In the genomic region with DNA sequence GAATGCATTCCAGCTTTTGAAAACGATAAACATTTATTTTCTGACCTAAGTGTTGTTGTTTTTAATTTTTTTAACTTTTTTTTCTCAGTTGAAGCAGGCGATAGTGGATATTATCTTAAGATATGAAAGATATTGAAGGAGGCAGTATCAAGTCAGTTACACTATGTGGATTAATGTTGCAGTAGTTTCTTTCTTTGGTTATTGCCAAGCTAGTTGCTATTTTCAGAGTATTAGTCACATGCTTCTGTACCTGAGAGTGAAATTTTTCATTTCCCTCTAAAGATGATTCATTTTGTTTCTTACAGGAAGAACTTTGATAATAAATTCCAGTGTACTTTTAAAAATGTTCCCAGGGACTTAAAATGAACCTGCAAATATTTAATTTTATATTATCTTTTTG, we compare ENCODE assay signal across 9 cellular contexts.
DNase-seq lines count a peak whose midpoint lies in the region; ATAC-seq, FAIRE-seq and TF ChIP-seq lines count a peak whose summit lies in the region.
"Had no signal": no experiment of that assay in that cellular context is flagged by ENCODE, and none has a peak within 500 bp of the region (broad histone marks: within the 10 kb centered on the region; RNA-seq: fewer than 3 reads in every experiment).

No MANE protein-coding gene starts in this region.

- peaks cover 0 to 10% of the 10 kb centered on the region in 2 experiments; a peak in 2 of 4 replicates for H3K36me3 ChIP-seq in GM12878 (ENCODE audit: control insufficient read depth in 2 of 2, insufficient read depth in 2 of 2, low read length in 1 of 2)

- RAD21 ChIA-PET in GM12878 (lab: Charles Lee; ENCODE audit: unreplicated experiment), result interaction anchor here (0.7 to 6.4 kb wide), 13 partner anchors 10 to 153 kb away, joined by 3 to 35 read pairs (median 7); a partner anchor contains a TSS

- H4K20me1 ChIP-seq in GM12878 (ENCODE audit: control insufficient read depth, insufficient read depth), result no peaks in the 10 kb centered on the region

- H3K4me1 Mint-ChIP-seq in stimulated activated naive B cell treated with anti-CD40 and anti-IgM and Interleukin-4, amounts not matched to agents 10 μg/mL and 1 μg/mL and 100 μg/mL, for 72 hours, result peaks cover 0 to 1% of the 10 kb centered on the region in 2 donors
- H3K4me1 Mint-ChIP-seq in activated CD8-positive, alpha-beta T cell treated with anti-CD3 and anti-CD28 coated beads for 36 hours (ENCODE audit: low read depth), result peaks cover 3% of the 10 kb centered on the region

- H3K36me3 Mint-ChIP-seq in stimulated activated naive B cell treated with anti-CD40 and anti-IgM and Interleukin-4, amounts not matched to agents 10 μg/mL and 1 μg/mL and 100 μg/mL, for 72 hours, result no peaks in the 10 kb centered on the region
- H3K36me3 Mint-ChIP-seq in activated CD8-positive, alpha-beta T cell treated with anti-CD3 and anti-CD28 coated beads for 36 hours (ENCODE audit: low read depth), result no peaks in the 10 kb centered on the region

- CTCF ChIA-PET in GM12878 (lab: Yijun Ruan, JAX), result interaction anchor here (1.0 to 2.5 kb wide), 7 partner anchors 9 to 153 kb away, joined by 3 to 8 read pairs (median 5); a partner anchor contains a TSS
- CTCF ChIA-PET in activated CD8-positive, alpha-beta T cell treated with anti-CD3 and anti-CD28 coated beads for 36 hours (lab: Charles Lee), result no interaction called here

- H2AFZ ChIP-seq in GM12878 (ENCODE audit: control insufficient read depth, low read depth, low read length), result no peak overlapping the region; the same call in 1 of the 2 replicates

- H3K4me3 ChIP-seq in GM12878, result peak overlapping the region; percentile 58

- intact Hi-C loops in GM12878 (cut with micrococcal nuclease; ENCODE audit: unreplicated experiment), result loop anchor here (2.0 to 5.0 kb wide), 3 partner anchors 40 to 150 kb away; no protein-coding TSS in a partner anchor
- intact Hi-C loops in activated CD8-positive, alpha-beta T cell treated with anti-CD3 and anti-CD28 coated beads for 36 hours (cut with micrococcal nuclease), result no loop called here

- POLR2A ChIA-PET in GM12878 (lab: Charles Lee), result interaction anchor here (0.6 to 3.0 kb wide), 14 partner anchors 10 to 437 kb away, joined by 3 to 17 read pairs (median 5); a partner anchor contains a TSS
- POLR2A ChIA-PET in activated CD8-positive, alpha-beta T cell treated with anti-CD3 and anti-CD28 coated beads for 36 hours (lab: Charles Lee), result no interaction called here

- no peaks in the 10 kb centered on the region for H3K27me3 ChIP-seq in GM12878 (replicated peaks in 1 of 2; ENCODE audit: control insufficient read depth in 2 of 2, insufficient read depth in 2 of 2, low read length in 1 of 2)

- H3K9me3 Mint-ChIP-seq in stimulated activated naive B cell treated with anti-CD40 and anti-IgM and Interleukin-4, amounts not matched to agents 10 μg/mL and 1 μg/mL and 100 μg/mL, for 72 hours, result no peaks in the 10 kb centered on the region
- no peaks in the 10 kb centered on the region for H3K9me3 Mint-ChIP-seq in activated CD8-positive, alpha-beta T cell treated with anti-CD3 and anti-CD28 coated beads for 36 hours

- peak overlapping the region; percentile 65; the same call in 1 of the 2 replicates for H3K9ac ChIP-seq in GM12878 (ENCODE audit: control insufficient read depth, insufficient read depth, low read length)

- BruUV-seq in GM12878 (replicated peaks; lab: Mats Ljungman, UMichigan), result no TSS peak

- TF ChIP-seq RAD21 in GM12878 (IDR thresholded peaks at IDR 0.05; ENCODE audit: insufficient read depth, low read depth, low read length), result no peak

- ATAC-seq in GM19455 (IDR thresholded peaks at IDR 0.05; ENCODE audit: unreplicated experiment) (peak; percentile 61), HG03025 (IDR thresholded peaks at IDR 0.05; ENCODE audit: low FRiP score, unreplicated experiment) (peak; percentile 77), GM12878 (peak; percentile 54)
- ATAC-seq in stimulated activated naive B cell treated with anti-CD40 and anti-IgM and Interleukin-4, amounts not matched to agents 10 μg/mL and 1 μg/mL and 100 μg/mL, for 72 hours (replicated peaks), result peak; percentile 45 to 63
- ATAC-seq in activated CD8-positive, alpha-beta T cell treated with anti-CD3 and anti-CD28 coated beads for 36 hours, result no peak

- peak overlapping the region; percentile 89 for H3K4me2 ChIP-seq in GM12878 (ENCODE audit: control insufficient read depth, insufficient read depth)

- H3K79me2 ChIP-seq in GM12878 (ENCODE audit: control insufficient read depth, insufficient read depth, low read length), result peaks cover 69% of the 10 kb centered on the region

- no peak for TF ChIP-seq POLR2A in GM12878 (IDR thresholded peaks at IDR 0.05; ENCODE audit: low read depth, low read length)

- peak; percentile 76 to 92; a peak in 3 of 4 replicates for TF ChIP-seq EP300 in GM12878 (IDR thresholded peaks at IDR 0.05; ENCODE audit: borderline replicate concordance in 1 of 2, control insufficient read depth in 1 of 2, low read depth in 2 of 2, low read length in 2 of 2)

- no peak for FAIRE-seq in GM12878 (lab: Jason Lieb, UNC)
- FAIRE-seq: kidney had no signal

- TF ChIP-seq CTCF in GM12878 (IDR thresholded peaks at IDR 0.05 in 2 of 3, conservative IDR thresholded peaks at IDR 0.05 in 1 of 3; ENCODE audit: control insufficient read depth in 2 of 3, extremely low read depth in 1 of 3, insufficient read depth in 1 of 3, low read depth in 3 of 3, low read length in 3 of 3), result no peak
- TF ChIP-seq CTCF in activated CD8-positive, alpha-beta T cell treated with anti-CD3 and anti-CD28 coated beads for 36 hours (IDR thresholded peaks at IDR 0.05), result no peak

- H3K9me3 ChIP-seq in GM12878 (replicated peaks; ENCODE audit: control insufficient read depth, insufficient read depth, low read length), result peaks cover 5% of the 10 kb centered on the region

- H3K4me3 Mint-ChIP-seq in stimulated activated naive B cell treated with anti-CD40 and anti-IgM and Interleukin-4, amounts not matched to agents 10 μg/mL and 1 μg/mL and 100 μg/mL, for 72 hours, result no peak overlapping the region
- H3K4me3 Mint-ChIP-seq in activated CD8-positive, alpha-beta T cell treated with anti-CD3 and anti-CD28 coated beads for 36 hours, result no peak overlapping the region

- H3K4me1 ChIP-seq in GM12878 (ENCODE audit: control insufficient read depth, insufficient read depth, low read length), result peaks cover 47% of the 10 kb centered on the region

- WGBS in GM12878 (ENCODE audit: insufficient coverage, insufficient replicate concordance, low lambda C conversion rate, missing lambda C conversion rate), result 3% methylated on average over 2 of the region's 2 CpGs

- DNase-seq in GM12878 (ENCODE audit: low read depth, low spot score) (no peak), SKM-1 (lab: John Stamatoyannopoulos, UW; ENCODE audit: unreplicated experiment) (no peak), retina (no peak)
- DNase-seq in stimulated activated naive B cell treated with anti-CD40 and anti-IgM and Interleukin-4, amounts not matched to agents 10 μg/mL and 1 μg/mL and 100 μg/mL, for 72 hours, result no peak
- DNase-seq in activated CD8-positive, alpha-beta T cell treated with anti-CD3 and anti-CD28 coated beads for 36 hours, result no peak
- DNase-seq: kidney, NCI-H146 had no signal

- in situ Hi-C loops in GM12878 (cut with MboI), result loop anchor here (25.0 kb wide), 1 partner anchor 985 kb away; a partner anchor contains a TSS

- SMC1A ChIA-PET in GM12878 (lab: Charles Lee; ENCODE audit: uncharacterized antibody, unreplicated experiment), result interaction anchor here (0.7 to 14.8 kb wide), 20 partner anchors 16 to 437 kb away, joined by 3 to 305 read pairs (median 4); a partner anchor contains a TSS

- H3K27me3 Mint-ChIP-seq in stimulated activated naive B cell treated with anti-CD40 and anti-IgM and Interleukin-4, amounts not matched to agents 10 μg/mL and 1 μg/mL and 100 μg/mL, for 72 hours, result no peaks in the 10 kb centered on the region
- H3K27me3 Mint-ChIP-seq in activated CD8-positive, alpha-beta T cell treated with anti-CD3 and anti-CD28 coated beads for 36 hours, result no peaks in the 10 kb centered on the region

- peak overlapping the region; percentile 95 for H3K27ac ChIP-seq in GM12878 (ENCODE audit: control insufficient read depth, insufficient read depth)

- H3K27ac Mint-ChIP-seq in stimulated activated naive B cell treated with anti-CD40 and anti-IgM and Interleukin-4, amounts not matched to agents 10 μg/mL and 1 μg/mL and 100 μg/mL, for 72 hours, result no peak overlapping the region
- no peak overlapping the region for H3K27ac Mint-ChIP-seq in activated CD8-positive, alpha-beta T cell treated with anti-CD3 and anti-CD28 coated beads for 36 hours

TF ChIP-seq in GM12878, 131 proteins besides CTCF, POLR2A, EP300 and RAD21 (continues in another document):
- no peak for TF ChIP-seq RB1 (IDR thresholded peaks at IDR 0.05; ENCODE audit: borderline replicate concordance)
- peak; percentile 89 for TF ChIP-seq IKZF2 (IDR thresholded peaks at IDR 0.05)
- TF ChIP-seq BRCA1 (IDR thresholded peaks at IDR 0.05; ENCODE audit: low read depth, low read length), result no peak
- no peak for TF ChIP-seq CBX5 (IDR thresholded peaks at IDR 0.05; ENCODE audit: low read depth)
- TF ChIP-seq, protein P1, sequence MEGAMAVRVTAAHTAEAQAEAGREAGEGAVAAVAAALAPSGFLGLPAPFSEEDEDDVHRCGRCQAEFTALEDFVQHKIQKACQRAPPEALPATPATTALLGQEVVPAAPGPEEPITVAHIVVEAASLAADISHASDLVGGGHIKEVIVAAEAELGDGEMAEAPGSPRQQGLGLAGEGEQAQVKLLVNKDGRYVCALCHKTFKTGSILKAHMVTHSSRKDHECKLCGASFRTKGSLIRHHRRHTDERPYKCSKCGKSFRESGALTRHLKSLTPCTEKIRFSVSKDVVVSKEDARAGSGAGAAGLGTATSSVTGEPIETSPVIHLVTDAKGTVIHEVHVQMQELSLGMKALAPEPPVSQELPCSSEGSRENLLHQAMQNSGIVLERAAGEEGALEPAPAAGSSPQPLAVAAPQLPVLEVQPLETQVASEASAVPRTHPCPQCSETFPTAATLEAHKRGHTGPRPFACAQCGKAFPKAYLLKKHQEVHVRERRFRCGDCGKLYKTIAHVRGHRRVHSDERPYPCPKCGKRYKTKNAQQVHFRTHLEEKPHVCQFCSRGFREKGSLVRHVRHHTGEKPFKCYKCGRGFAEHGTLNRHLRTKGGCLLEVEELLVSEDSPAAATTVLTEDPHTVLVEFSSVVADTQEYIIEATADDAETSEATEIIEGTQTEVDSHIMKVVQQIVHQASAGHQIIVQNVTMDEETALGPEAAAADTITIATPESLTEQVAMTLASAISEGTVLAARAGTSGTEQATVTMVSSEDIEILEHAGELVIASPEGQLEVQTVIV (IDR thresholded peaks at IDR 0.05; ENCODE audit: borderline replicate concordance, partially characterized antibody), result no peak
- peak; percentile 55 to 76; a peak in 2 of 4 replicates for TF ChIP-seq BHLHE40 (IDR thresholded peaks at IDR 0.05; ENCODE audit: borderline replicate concordance in 1 of 2, low read depth in 2 of 2, low read length in 1 of 2)
- TF ChIP-seq ASH2L (IDR thresholded peaks at IDR 0.05; ENCODE audit: borderline replicate concordance, low read depth), result 0 out of 2 replicates have a peak, but pooled peaks have one; percentile 10
- no peak for TF ChIP-seq TCF3 (IDR thresholded peaks at IDR 0.05; ENCODE audit: borderline replicate concordance, insufficient read depth, low read depth, low read length)
- peak; percentile 53; the same call in 1 of the 2 replicates for TF ChIP-seq BMI1 (IDR thresholded peaks at IDR 0.05; ENCODE audit: borderline replicate concordance)
